Comparison of ENCODE assay signal across 19 cellular contexts in genomic region chr3:109809513-109809912, GRCh38.
A peak's percentile ranks its signal among the peaks of the same experiment; 100 is the strongest.
DNase-seq lines count a peak whose midpoint lies in the region; ATAC-seq and TF ChIP-seq lines count a peak whose summit lies in the region.
"Had no signal": no experiment of that assay in that cellular context is flagged by ENCODE, and none has a peak within 500 bp of the region (broad histone marks: within the 10 kb centered on the region; RNA-seq: fewer than 3 reads in every experiment).

No MANE protein-coding gene starts in this region.

- no peaks in the 10 kb centered on the region for H3K36me3 ChIP-seq in HEK293 (ENCODE audit: control insufficient read depth in 2 of 2, insufficient read depth in 1 of 2, low read length in 2 of 2)
- H3K36me3 ChIP-seq: BE2C, BLaER1 had no signal

- peak overlapping the region; percentile 48 for H3K27ac Mint-ChIP-seq in activated CD8-positive, alpha-beta T cell treated with anti-CD3 and anti-CD28 coated beads, Interleukin-2, amount 10 ng/mL, durations not matched to agents 7 days and 5 days
- no peak overlapping the region for H3K27ac Mint-ChIP-seq in activated CD8-positive, alpha-beta T cell treated with anti-CD3 and anti-CD28 coated beads for 36 hours
- peak overlapping the region; percentile 26 for H3K27ac Mint-ChIP-seq in central memory CD8-positive, alpha-beta T cell (ENCODE audit: low read depth)
- H3K27ac Mint-ChIP-seq: CD14-positive monocyte; CD4-positive, alpha-beta T cell; CD8-positive, alpha-beta T cell had no signal

- no peak overlapping the region for H3K4me3 ChIP-seq in HEK293 (ENCODE audit: low read depth, low read length)
- H3K4me3 ChIP-seq: BLaER1 had no signal

- no peak for TF ChIP-seq CTCF in activated CD8-positive, alpha-beta T cell treated with anti-CD3 and anti-CD28 coated beads for 36 hours (IDR thresholded peaks at IDR 0.05)
- TF ChIP-seq CTCF in HEK293 (tag by site-specific recombination; IDR thresholded peaks at IDR 0.05) = no peak

- intact Hi-C loops in activated CD8-positive, alpha-beta T cell treated with anti-CD3 and anti-CD28 coated beads for 36 hours (cut with micrococcal nuclease) = loop anchor here (10.0 kb wide), 1 partner anchor 1735 kb away; the partner anchor contains the start of gene CD96

- no peak for DNase-seq in activated CD8-positive, alpha-beta T cell treated with anti-CD3 and anti-CD28 coated beads, Interleukin-2, amount 10 ng/mL, durations not matched to agents 7 days and 5 days
- DNase-seq in activated CD8-positive, alpha-beta T cell treated with anti-CD3 and anti-CD28 coated beads for 36 hours = no peak
- no peak for DNase-seq in central memory CD8-positive, alpha-beta T cell (ENCODE audit: low spot score in 2 of 2)
- DNase-seq in stimulated activated CD4-positive, alpha-beta T cell treated with anti-CD3 and anti-CD28 coated beads, Interleukin-12 subunit alpha, Interleukin-12 subunit beta, amount 100 ng/mL, for 4 hours = no peak
- no peak for DNase-seq in NK-92 (lab: John Stamatoyannopoulos, UW; ENCODE audit: unreplicated experiment)
- DNase-seq: ACHN; BE2C; C1 segment of cervical spinal cord; Caco-2; Calu3; CD4-positive, alpha-beta T cell; CD8-positive, alpha-beta T cell; DMS79 treated with DMSO at 0.1 percent for 48 hours; GF-D8 had no signal

- no peaks in the 10 kb centered on the region for H3K4me1 ChIP-seq in HEK293 (ENCODE audit: control insufficient read depth, insufficient read depth, low read length)
- H3K4me1 ChIP-seq: BE2C, Caco-2 had no signal

- H3K27me3 Mint-ChIP-seq in activated CD8-positive, alpha-beta T cell treated with anti-CD3 and anti-CD28 coated beads, Interleukin-2, amount 10 ng/mL, durations not matched to agents 7 days and 5 days (ENCODE audit: low read depth) = no peaks in the 10 kb centered on the region
- H3K27me3 Mint-ChIP-seq in activated CD8-positive, alpha-beta T cell treated with anti-CD3 and anti-CD28 coated beads for 36 hours = no peaks in the 10 kb centered on the region
- H3K27me3 Mint-ChIP-seq in central memory CD8-positive, alpha-beta T cell = no peaks in the 10 kb centered on the region
- H3K27me3 Mint-ChIP-seq: CD4-positive, alpha-beta T cell had no signal

- CTCF ChIA-PET in activated CD8-positive, alpha-beta T cell treated with anti-CD3 and anti-CD28 coated beads, Interleukin-2, amount 10 ng/mL, durations not matched to agents 7 days and 5 days (lab: Charles Lee) = no interaction called here
- CTCF ChIA-PET in activated CD8-positive, alpha-beta T cell treated with anti-CD3 and anti-CD28 coated beads for 36 hours (lab: Charles Lee) = no interaction called here
- CTCF ChIA-PET in HEK293 (lab: Yijun Ruan, JAX) = interaction anchor here (0.7 kb wide), 1 partner anchor 364 kb away, joined by 3 read pairs; no protein-coding TSS in a partner anchor

- no peaks in the 10 kb centered on the region for H3K9me3 ChIP-seq in HEK293 (ENCODE audit: control insufficient read depth, insufficient read depth, low read depth, low read length)
- H3K9me3 ChIP-seq: BE2C, Caco-2 had no signal

- POLR2A ChIA-PET in activated CD8-positive, alpha-beta T cell treated with anti-CD3 and anti-CD28 coated beads, Interleukin-2, amount 10 ng/mL, durations not matched to agents 7 days and 5 days (lab: Charles Lee) = no interaction called here
- POLR2A ChIA-PET in activated CD8-positive, alpha-beta T cell treated with anti-CD3 and anti-CD28 coated beads for 36 hours (lab: Charles Lee) = no interaction called here
- POLR2A ChIA-PET in HEK293 (lab: Yijun Ruan, JAX) = no interaction called here

- peaks cover 35% of the 10 kb centered on the region for H3K4me1 Mint-ChIP-seq in activated CD8-positive, alpha-beta T cell treated with anti-CD3 and anti-CD28 coated beads, Interleukin-2, amount 10 ng/mL, durations not matched to agents 7 days and 5 days (ENCODE audit: low read depth)
- H3K4me1 Mint-ChIP-seq in activated CD8-positive, alpha-beta T cell treated with anti-CD3 and anti-CD28 coated beads for 36 hours (ENCODE audit: low read depth) = peaks cover 32% of the 10 kb centered on the region
- peaks cover 45% of the 10 kb centered on the region for H3K4me1 Mint-ChIP-seq in central memory CD8-positive, alpha-beta T cell

- no peak overlapping the region for H3K27ac ChIP-seq in HEK293 (ENCODE audit: extremely low read depth, low read depth, low read length)
- H3K27ac ChIP-seq: 22Rv1, BLaER1 had no signal

- H3K4me3 Mint-ChIP-seq in activated CD8-positive, alpha-beta T cell treated with anti-CD3 and anti-CD28 coated beads, Interleukin-2, amount 10 ng/mL, durations not matched to agents 7 days and 5 days = no peak overlapping the region
- no peak overlapping the region for H3K4me3 Mint-ChIP-seq in activated CD8-positive, alpha-beta T cell treated with anti-CD3 and anti-CD28 coated beads for 36 hours
- no peak overlapping the region for H3K4me3 Mint-ChIP-seq in central memory CD8-positive, alpha-beta T cell
- H3K4me3 Mint-ChIP-seq: CD14-positive monocyte; CD4-positive, alpha-beta T cell; CD8-positive, alpha-beta T cell had no signal

- peaks cover 22% of the 10 kb centered on the region for H3K9me3 Mint-ChIP-seq in activated CD8-positive, alpha-beta T cell treated with anti-CD3 and anti-CD28 coated beads, Interleukin-2, amount 10 ng/mL, durations not matched to agents 7 days and 5 days (ENCODE audit: insufficient read depth)
- H3K9me3 Mint-ChIP-seq in activated CD8-positive, alpha-beta T cell treated with anti-CD3 and anti-CD28 coated beads for 36 hours = peaks cover 10% of the 10 kb centered on the region
- no peaks in the 10 kb centered on the region for H3K9me3 Mint-ChIP-seq in central memory CD8-positive, alpha-beta T cell

- peaks cover 34% of the 10 kb centered on the region for H3K36me3 Mint-ChIP-seq in activated CD8-positive, alpha-beta T cell treated with anti-CD3 and anti-CD28 coated beads, Interleukin-2, amount 10 ng/mL, durations not matched to agents 7 days and 5 days (ENCODE audit: low read depth)
- peaks cover 4% of the 10 kb centered on the region for H3K36me3 Mint-ChIP-seq in activated CD8-positive, alpha-beta T cell treated with anti-CD3 and anti-CD28 coated beads for 36 hours (ENCODE audit: low read depth)
- peaks cover 3% of the 10 kb centered on the region for H3K36me3 Mint-ChIP-seq in central memory CD8-positive, alpha-beta T cell (ENCODE audit: insufficient read depth)
- H3K36me3 Mint-ChIP-seq: CD14-positive monocyte had no signal

- ATAC-seq in activated CD8-positive, alpha-beta T cell treated with anti-CD3 and anti-CD28 coated beads, Interleukin-2, amount 10 ng/mL, durations not matched to agents 7 days and 5 days = no peak
- no peak for ATAC-seq in activated CD8-positive, alpha-beta T cell treated with anti-CD3 and anti-CD28 coated beads for 36 hours
- ATAC-seq in central memory CD8-positive, alpha-beta T cell (replicated peaks; ENCODE audit: extremely low read depth, poor library complexity, severe bottlenecking) = no peak
- no peak for ATAC-seq in HG02973 (IDR thresholded peaks at IDR 0.05; ENCODE audit: unreplicated experiment)
- ATAC-seq: CD8-positive, alpha-beta T cell had no signal

TF ChIP-seq in HEK293, 187 proteins besides CTCF, POLR2A, EP300 and RAD21 (continues in another document):
- 0 out of 2 replicates have a peak, but pooled peaks have one; percentile 26 for TF ChIP-seq ZBTB11 (tag by site-specific recombination; conservative IDR thresholded peaks at IDR 0.05; ENCODE audit: low read depth)
- peak; percentile 28 for TF ChIP-seq ZNF555 (tag by site-specific recombination; conservative IDR thresholded peaks at IDR 0.05)
- TF ChIP-seq ZNF76 (tag by site-specific recombination; IDR thresholded peaks at IDR 0.05; ENCODE audit: borderline replicate concordance, low read depth) = no peak
- TF ChIP-seq ZNF394 (tag by site-specific recombination; IDR thresholded peaks at IDR 0.05; ENCODE audit: borderline replicate concordance) = peak; percentile 63; the same call in 1 of the 2 replicates
- TF ChIP-seq ZNF37A (tag by site-specific recombination; IDR thresholded peaks at IDR 0.05) = no peak
- peak; percentile 39 for TF ChIP-seq ZNF426 (tag by site-specific recombination; IDR thresholded peaks at IDR 0.05)
